ENCODE assay signal across 22 cellular contexts in the genomic region with DNA sequence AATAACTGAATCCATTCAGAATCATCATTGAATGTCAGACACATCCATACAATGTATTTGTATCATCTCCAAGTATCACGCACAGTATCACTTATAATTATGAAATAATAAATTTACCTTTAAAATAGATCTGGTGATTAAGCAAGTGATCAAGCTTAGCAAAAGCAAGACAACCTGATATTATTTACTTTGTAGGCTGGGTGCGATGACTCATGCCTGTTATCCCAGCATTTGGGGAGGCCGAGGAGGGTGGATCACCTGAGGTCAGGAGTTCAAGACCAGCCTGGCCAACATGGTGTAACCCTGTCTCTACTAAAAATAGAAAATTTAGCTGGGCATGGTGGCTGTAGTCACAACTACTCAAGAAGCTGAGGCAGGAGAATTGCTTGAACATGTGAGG.
A peak's percentile ranks its signal among the peaks of the same experiment; 100 is the strongest.
DNase-seq lines count a peak whose midpoint lies in the region; ATAC-seq and TF ChIP-seq lines count a peak whose summit lies in the region.
"Had no signal": no experiment of that assay in that cellular context is flagged by ENCODE, and none has a peak within 500 bp of the region (broad histone marks: within the 10 kb centered on the region; RNA-seq: fewer than 3 reads in every experiment).

No MANE protein-coding gene starts in this region.

- POLR2A ChIA-PET in WTC11 (lab: Charles Lee) = no interaction called here

- H3K9me3 Mint-ChIP-seq in WTC11 = no peaks in the 10 kb centered on the region; the same call in 1 of the 2 replicates
- H3K9me3 Mint-ChIP-seq in nephron progenitor cell = peaks cover 3% of the 10 kb centered on the region

- H3K27me3 ChIP-seq in left ventricle myocardium inferior (ENCODE audit: low read depth) = no peaks in the 10 kb centered on the region
- H3K27me3 ChIP-seq: SJSA1 had no signal

- no peaks in the 10 kb centered on the region for H3K4me1 ChIP-seq in left ventricle myocardium inferior
- H3K4me1 ChIP-seq: SJSA1 had no signal

- ATAC-seq in WTC11 = no peak
- ATAC-seq: HepG2, Right ventricle myocardium inferior had no signal

- intact Hi-C loops in left ventricle myocardium inferior (cut with micrococcal nuclease) = no loop called here

- H3K27ac Mint-ChIP-seq in WTC11 (0 out of 2 replicates have a peak overlapping the region, but pooled peaks have one; percentile 60), nephron progenitor cell (peak overlapping the region; percentile 74)

- TF ChIP-seq CTCF in WTC11 (IDR thresholded peaks at IDR 0.05) = no peak
- no peak for TF ChIP-seq CTCF in nephron progenitor cell (IDR thresholded peaks at IDR 0.05)
- no peak for TF ChIP-seq CTCF in left ventricle myocardium inferior (IDR thresholded peaks at IDR 0.05; ENCODE audit: borderline replicate concordance)

- H3K27me3 Mint-ChIP-seq in WTC11 (ENCODE audit: low read depth) (no peaks in the 10 kb centered on the region), nephron progenitor cell (ENCODE audit: low read depth, poor library complexity) (no peaks in the 10 kb centered on the region)

- H3K9me3 ChIP-seq in left ventricle myocardium inferior (replicated peaks) = no peaks in the 10 kb centered on the region
- H3K9me3 ChIP-seq: SJSA1 had no signal

- H3K4me1 Mint-ChIP-seq in WTC11 = peaks cover 15% of the 10 kb centered on the region
- peaks cover 8% of the 10 kb centered on the region for H3K4me1 Mint-ChIP-seq in nephron progenitor cell

- H3K36me3 Mint-ChIP-seq in WTC11 (no peaks in the 10 kb centered on the region), nephron progenitor cell (ENCODE audit: low read depth) (no peaks in the 10 kb centered on the region)

- no peaks in the 10 kb centered on the region for H3K36me3 ChIP-seq in left ventricle myocardium inferior
- H3K36me3 ChIP-seq: SJSA1 had no signal

- CTCF ChIA-PET in WTC11 (lab: Charles Lee) = no interaction called here

- H3K4me3 ChIP-seq in left ventricle myocardium inferior = no peak overlapping the region
- H3K4me3 ChIP-seq: SJSA1 had no signal

- no peak overlapping the region for H3K27ac ChIP-seq in left ventricle myocardium inferior (replicated peaks)
- H3K27ac ChIP-seq: SJSA1 had no signal

- H3K4me3 Mint-ChIP-seq in WTC11 (no peak overlapping the region), nephron progenitor cell (no peak overlapping the region)

- peak; percentile 30 for DNase-seq in NCI-H146 (lab: John Stamatoyannopoulos, UW)
- no peak for DNase-seq in NCI-H146 treated with DMSO at 0.1 percent for 48 hours (lab: John Stamatoyannopoulos, UW; ENCODE audit: unreplicated experiment)
- peak; percentile 76 for DNase-seq in NCI-H69 (lab: John Stamatoyannopoulos, UW)
- DNase-seq in WTC11 (ENCODE audit: low spot score) = no peak
- DNase-seq in nephron progenitor cell = no peak
- DNase-seq in NCI-H510A treated with DMSO at 0.1 percent for 48 hours (lab: John Stamatoyannopoulos, UW) = no peak
- no peak for DNase-seq in left ventricle myocardium inferior
- no peak for DNase-seq in hepatic stellate cell (ENCODE audit: low spot score)
- DNase-seq: 8988T, DMS79, GF-D8, HCEC 1CT, Kasumi-1, MV-4-11, NCI-H1105, NCI-H1436 treated with DMSO at 0.1 percent for 48 hours, NCI-H2029, NCI-H446, NCI-H526 had no signal

TF ChIP-seq in WTC11, 78 proteins besides CTCF, POLR2A, EP300 and RAD21:
- TF ChIP-seq ZNF317 (CRISPR knock-in tag; IDR thresholded peaks at IDR 0.05; ENCODE audit: borderline replicate concordance, low read depth) (no peak), ESRRA (CRISPR knock-in tag; IDR thresholded peaks at IDR 0.05; ENCODE audit: borderline replicate concordance) (no peak), NR2C2 (CRISPR knock-in tag; IDR thresholded peaks at IDR 0.05) (no peak), TEAD4 (CRISPR knock-in tag; IDR thresholded peaks at IDR 0.05) (no peak), SOX15 (CRISPR knock-in tag; IDR thresholded peaks at IDR 0.05) (no peak), SMAD4 (CRISPR knock-in tag; IDR thresholded peaks at IDR 0.05) (no peak), EMX1 (CRISPR knock-in tag; IDR thresholded peaks at IDR 0.05) (no peak), CREM (CRISPR knock-in tag; IDR thresholded peaks at IDR 0.05) (no peak), RELA (CRISPR knock-in tag; IDR thresholded peaks at IDR 0.05; ENCODE audit: borderline replicate concordance) (no peak), TCF7 (CRISPR knock-in tag; IDR thresholded peaks at IDR 0.05; ENCODE audit: low read depth) (no peak), NR1H2 (CRISPR knock-in tag; IDR thresholded peaks at IDR 0.05) (no peak), PRRX2 (CRISPR knock-in tag; IDR thresholded peaks at IDR 0.05) (no peak)
- TF ChIP-seq, protein P1, sequence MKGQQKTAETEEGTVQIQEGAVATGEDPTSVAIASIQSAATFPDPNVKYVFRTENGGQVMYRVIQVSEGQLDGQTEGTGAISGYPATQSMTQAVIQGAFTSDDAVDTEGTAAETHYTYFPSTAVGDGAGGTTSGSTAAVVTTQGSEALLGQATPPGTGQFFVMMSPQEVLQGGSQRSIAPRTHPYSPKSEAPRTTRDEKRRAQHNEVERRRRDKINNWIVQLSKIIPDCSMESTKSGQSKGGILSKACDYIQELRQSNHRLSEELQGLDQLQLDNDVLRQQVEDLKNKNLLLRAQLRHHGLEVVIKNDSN (CRISPR knock-in tag; IDR thresholded peaks at IDR 0.05) = no peak
- TF ChIP-seq, protein P2, sequence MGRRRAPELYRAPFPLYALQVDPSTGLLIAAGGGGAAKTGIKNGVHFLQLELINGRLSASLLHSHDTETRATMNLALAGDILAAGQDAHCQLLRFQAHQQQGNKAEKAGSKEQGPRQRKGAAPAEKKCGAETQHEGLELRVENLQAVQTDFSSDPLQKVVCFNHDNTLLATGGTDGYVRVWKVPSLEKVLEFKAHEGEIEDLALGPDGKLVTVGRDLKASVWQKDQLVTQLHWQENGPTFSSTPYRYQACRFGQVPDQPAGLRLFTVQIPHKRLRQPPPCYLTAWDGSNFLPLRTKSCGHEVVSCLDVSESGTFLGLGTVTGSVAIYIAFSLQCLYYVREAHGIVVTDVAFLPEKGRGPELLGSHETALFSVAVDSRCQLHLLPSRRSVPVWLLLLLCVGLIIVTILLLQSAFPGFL (CRISPR knock-in tag; IDR thresholded peaks at IDR 0.05; ENCODE audit: borderline replicate concordance) = no peak
- TF ChIP-seq, protein P3, sequence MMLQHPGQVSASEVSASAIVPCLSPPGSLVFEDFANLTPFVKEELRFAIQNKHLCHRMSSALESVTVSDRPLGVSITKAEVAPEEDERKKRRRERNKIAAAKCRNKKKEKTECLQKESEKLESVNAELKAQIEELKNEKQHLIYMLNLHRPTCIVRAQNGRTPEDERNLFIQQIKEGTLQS (CRISPR knock-in tag; conservative IDR thresholded peaks at IDR 0.05) = no peak
- TF ChIP-seq, protein P4, sequence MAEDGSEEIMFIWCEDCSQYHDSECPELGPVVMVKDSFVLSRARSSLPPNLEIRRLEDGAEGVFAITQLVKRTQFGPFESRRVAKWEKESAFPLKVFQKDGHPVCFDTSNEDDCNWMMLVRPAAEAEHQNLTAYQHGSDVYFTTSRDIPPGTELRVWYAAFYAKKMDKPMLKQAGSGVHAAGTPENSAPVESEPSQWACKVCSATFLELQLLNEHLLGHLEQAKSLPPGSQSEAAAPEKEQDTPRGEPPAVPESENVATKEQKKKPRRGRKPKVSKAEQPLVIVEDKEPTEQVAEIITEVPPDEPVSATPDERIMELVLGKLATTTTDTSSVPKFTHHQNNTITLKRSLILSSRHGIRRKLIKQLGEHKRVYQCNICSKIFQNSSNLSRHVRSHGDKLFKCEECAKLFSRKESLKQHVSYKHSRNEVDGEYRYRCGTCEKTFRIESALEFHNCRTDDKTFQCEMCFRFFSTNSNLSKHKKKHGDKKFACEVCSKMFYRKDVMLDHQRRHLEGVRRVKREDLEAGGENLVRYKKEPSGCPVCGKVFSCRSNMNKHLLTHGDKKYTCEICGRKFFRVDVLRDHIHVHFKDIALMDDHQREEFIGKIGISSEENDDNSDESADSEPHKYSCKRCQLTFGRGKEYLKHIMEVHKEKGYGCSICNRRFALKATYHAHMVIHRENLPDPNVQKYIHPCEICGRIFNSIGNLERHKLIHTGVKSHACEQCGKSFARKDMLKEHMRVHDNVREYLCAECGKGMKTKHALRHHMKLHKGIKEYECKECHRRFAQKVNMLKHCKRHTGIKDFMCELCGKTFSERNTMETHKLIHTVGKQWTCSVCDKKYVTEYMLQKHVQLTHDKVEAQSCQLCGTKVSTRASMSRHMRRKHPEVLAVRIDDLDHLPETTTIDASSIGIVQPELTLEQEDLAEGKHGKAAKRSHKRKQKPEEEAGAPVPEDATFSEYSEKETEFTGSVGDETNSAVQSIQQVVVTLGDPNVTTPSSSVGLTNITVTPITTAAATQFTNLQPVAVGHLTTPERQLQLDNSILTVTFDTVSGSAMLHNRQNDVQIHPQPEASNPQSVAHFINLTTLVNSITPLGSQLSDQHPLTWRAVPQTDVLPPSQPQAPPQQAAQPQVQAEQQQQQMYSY (CRISPR knock-in tag; IDR thresholded peaks at IDR 0.05) = no peak
- TF ChIP-seq, protein P5, sequence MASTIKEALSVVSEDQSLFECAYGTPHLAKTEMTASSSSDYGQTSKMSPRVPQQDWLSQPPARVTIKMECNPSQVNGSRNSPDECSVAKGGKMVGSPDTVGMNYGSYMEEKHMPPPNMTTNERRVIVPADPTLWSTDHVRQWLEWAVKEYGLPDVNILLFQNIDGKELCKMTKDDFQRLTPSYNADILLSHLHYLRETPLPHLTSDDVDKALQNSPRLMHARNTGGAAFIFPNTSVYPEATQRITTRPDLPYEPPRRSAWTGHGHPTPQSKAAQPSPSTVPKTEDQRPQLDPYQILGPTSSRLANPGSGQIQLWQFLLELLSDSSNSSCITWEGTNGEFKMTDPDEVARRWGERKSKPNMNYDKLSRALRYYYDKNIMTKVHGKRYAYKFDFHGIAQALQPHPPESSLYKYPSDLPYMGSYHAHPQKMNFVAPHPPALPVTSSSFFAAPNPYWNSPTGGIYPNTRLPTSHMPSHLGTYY (CRISPR knock-in tag; IDR thresholded peaks at IDR 0.05) = no peak
- TF ChIP-seq, protein P6, sequence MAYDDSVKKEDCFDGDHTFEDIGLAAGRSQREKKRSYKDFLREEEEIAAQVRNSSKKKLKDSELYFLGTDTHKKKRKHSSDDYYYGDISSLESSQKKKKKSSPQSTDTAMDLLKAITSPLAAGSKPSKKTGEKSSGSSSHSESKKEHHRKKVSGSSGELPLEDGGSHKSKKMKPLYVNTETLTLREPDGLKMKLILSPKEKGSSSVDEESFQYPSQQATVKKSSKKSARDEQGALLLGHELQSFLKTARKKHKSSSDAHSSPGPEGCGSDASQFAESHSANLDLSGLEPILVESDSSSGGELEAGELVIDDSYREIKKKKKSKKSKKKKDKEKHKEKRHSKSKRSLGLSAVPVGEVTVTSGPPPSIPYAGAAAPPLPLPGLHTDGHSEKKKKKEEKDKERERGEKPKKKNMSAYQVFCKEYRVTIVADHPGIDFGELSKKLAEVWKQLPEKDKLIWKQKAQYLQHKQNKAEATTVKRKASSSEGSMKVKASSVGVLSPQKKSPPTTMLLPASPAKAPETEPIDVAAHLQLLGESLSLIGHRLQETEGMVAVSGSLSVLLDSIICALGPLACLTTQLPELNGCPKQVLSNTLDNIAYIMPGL (CRISPR knock-in tag; IDR thresholded peaks at IDR 0.05) = no peak
TF ChIP-seq in WTC11: peak in this region for 0.

Comparison
In these comparisons a context has a peak if more than half of its experiments do, and no peak if none do; other contexts are left out.
1. DNase-seq: peak in NCI-H146 (single experiment) and NCI-H69 (single experiment); none in NCI-H146 treated with DMSO at 0.1 percent for 48 hours (single experiment), WTC11 (single experiment), nephron progenitor cell (single experiment), NCI-H510A treated with DMSO at 0.1 percent for 48 hours (single experiment), left ventricle myocardium inferior (single experiment) and hepatic stellate cell (single experiment).